27 cellular contexts compared by ENCODE assay signal in genomic region chr11:66986178-66986545, GRCh38. TPM values are rescaled to one million over a fixed set of nuclear protein-coding genes. Genes with fewer than 3 reads are reported as not detected.
A peak's percentile ranks its signal among the peaks of the same experiment; 100 is the strongest.
DNase-seq lines count a peak whose midpoint lies in the region; ATAC-seq and TF ChIP-seq lines count a peak whose summit lies in the region.
"Had no signal": no experiment of that assay in that cellular context is flagged by ENCODE, and none has a peak within 500 bp of the region (broad histone marks: within the 10 kb centered on the region; RNA-seq: fewer than 3 reads in every experiment).

No MANE protein-coding gene starts in this region.

- ATAC-seq in Right ventricle myocardium inferior = no peak
- ATAC-seq in body of pancreas = peak; percentile 64
- peak; percentile 69 to 84 (median 82) for ATAC-seq in right lobe of liver
- no peak for ATAC-seq in GM18858 (IDR thresholded peaks at IDR 0.05; ENCODE audit: unreplicated experiment)
- ATAC-seq: mucosa of descending colon had no signal

- H3K9me3 ChIP-seq in left ventricle myocardium inferior (replicated peaks) (no peaks in the 10 kb centered on the region), body of pancreas (no peaks in the 10 kb centered on the region), right lobe of liver (no peaks in the 10 kb centered on the region), tibial nerve (no peaks in the 10 kb centered on the region), trophoblast cell (ENCODE audit: insufficient read depth, low read depth, low read length) (no peaks in the 10 kb centered on the region)
- H3K9me3 ChIP-seq: Caco-2, lower lobe of right lung, mucosa of descending colon, SK-N-SH, testis, uterus had no signal

- no peak for TF ChIP-seq POLR2A in body of pancreas (IDR thresholded peaks at IDR 0.05)
- TF ChIP-seq POLR2A in right lobe of liver (IDR thresholded peaks at IDR 0.05) = no peak
- TF ChIP-seq POLR2A in tibial nerve (IDR thresholded peaks at IDR 0.05) = no peak

- no peaks in the 10 kb centered on the region for H3K79me1 ChIP-seq in trophoblast cell (ENCODE audit: low read length)

- H3K14ac ChIP-seq in trophoblast cell (ENCODE audit: low read length) = no peak overlapping the region

- H3K27me3 ChIP-seq in left ventricle myocardium inferior (ENCODE audit: low read depth) (no peaks in the 10 kb centered on the region), body of pancreas (no peaks in the 10 kb centered on the region), right lobe of liver (no peaks in the 10 kb centered on the region), tibial nerve (no peaks in the 10 kb centered on the region), trophoblast cell (ENCODE audit: insufficient read depth, low read length) (no peaks in the 10 kb centered on the region)
- H3K27me3 ChIP-seq: testis, uterus had no signal

- DNase-seq in left ventricle myocardium inferior = no peak
- no peak for DNase-seq in Right ventricle myocardium inferior (ENCODE audit: missing footprints)
- peak; percentile 40 to 59 (median 46) for DNase-seq in body of pancreas
- peak; percentile 57 to 80 (median 74) for DNase-seq in right lobe of liver
- DNase-seq in tibial nerve (ENCODE audit: low spot score in 2 of 2) = no peak
- no peak for DNase-seq in trophoblast cell
- no peak for DNase-seq in stimulated activated CD4-positive, alpha-beta T cell treated with anti-CD3 and anti-CD28 coated beads, Interleukin-4, amount 100 ng/mL, for 24 hours
- DNase-seq: activated effector memory CD4-positive, alpha-beta T cell treated with anti-CD3 and anti-CD28 coated beads, Interleukin-2, amount 50 U/mL, for 16 hours; activated T-cell treated with anti-CD3 and anti-CD28 coated beads for 4 hours; Caco-2; DMS79; GF-D8; HCEC 1CT; islet precursor cell; lower lobe of right lung; mucosa of descending colon; NCI-H1436; NCI-H2107; NCI-H446; SK-N-SH; stimulated activated naive CD4-positive, alpha-beta T cell treated with Interleukin-2 at 50 U/mL for 16 hours; T-helper 2 cell; testis; uterus had no signal

- H3K4me3 ChIP-seq in left ventricle myocardium inferior = no peak overlapping the region
- no peak overlapping the region for H3K4me3 ChIP-seq in body of pancreas
- no peak overlapping the region for H3K4me3 ChIP-seq in right lobe of liver
- H3K4me3 ChIP-seq in tibial nerve = no peak overlapping the region
- H3K4me3 ChIP-seq in trophoblast cell (ENCODE audit: low read depth, low read length) = no peak overlapping the region
- H3K4me3 ChIP-seq: lower lobe of right lung, mucosa of descending colon, testis, uterus had no signal

- no peak overlapping the region for H4K12ac ChIP-seq in trophoblast cell (ENCODE audit: low read depth, low read length)

- no peak for TF ChIP-seq CTCF in left ventricle myocardium inferior (IDR thresholded peaks at IDR 0.05; ENCODE audit: borderline replicate concordance)
- TF ChIP-seq CTCF in body of pancreas (IDR thresholded peaks at IDR 0.05) = no peak
- no peak for TF ChIP-seq CTCF in right lobe of liver (IDR thresholded peaks at IDR 0.05)
- no peak for TF ChIP-seq CTCF in tibial nerve (IDR thresholded peaks at IDR 0.05)

- no peak overlapping the region for H2AK5ac ChIP-seq in trophoblast cell (ENCODE audit: low read length)

- no peak overlapping the region for H2AFZ ChIP-seq in trophoblast cell (ENCODE audit: insufficient read depth, low read length, poor library complexity)

- H3K4me2 ChIP-seq in trophoblast cell (ENCODE audit: low read length) = no peak overlapping the region
- H3K4me2 ChIP-seq: KMS-11, SK-N-SH had no signal

- no peak overlapping the region for H2BK5ac ChIP-seq in trophoblast cell (ENCODE audit: low read depth, low read length, poor library complexity)

- no peaks in the 10 kb centered on the region for H3K36me3 ChIP-seq in left ventricle myocardium inferior
- H3K36me3 ChIP-seq in body of pancreas (replicated peaks in 1 of 2; ENCODE audit: insufficient read depth in 1 of 2, low read depth in 2 of 2) = no peaks in the 10 kb centered on the region
- no peaks in the 10 kb centered on the region for H3K36me3 ChIP-seq in right lobe of liver
- no peaks in the 10 kb centered on the region for H3K36me3 ChIP-seq in tibial nerve
- no peaks in the 10 kb centered on the region for H3K36me3 ChIP-seq in trophoblast cell (ENCODE audit: control insufficient read depth in 1 of 2, insufficient read depth in 2 of 2, low read length in 2 of 2)
- H3K36me3 ChIP-seq: lower lobe of right lung, uterus had no signal

- H3K27ac ChIP-seq in left ventricle myocardium inferior (replicated peaks) = peak overlapping the region; percentile 49
- peak overlapping the region in 3 of 4 donors; percentile 46 to 71 (median 61) for H3K27ac ChIP-seq in body of pancreas
- H3K27ac ChIP-seq in right lobe of liver = peak overlapping the region in 2 of 3 donors; percentile 20 to 26
- H3K27ac ChIP-seq in tibial nerve = no peak overlapping the region
- H3K27ac ChIP-seq in trophoblast cell (ENCODE audit: low read depth, low read length) = no peak overlapping the region
- H3K27ac ChIP-seq: KMS-11, lower lobe of right lung, testis, uterus had no signal

- H3K18ac ChIP-seq in trophoblast cell (ENCODE audit: low read length) = no peak overlapping the region

- intact Hi-C loops in left ventricle myocardium inferior (cut with micrococcal nuclease) (no loop called here), Right ventricle myocardium inferior (cut with DNase I) (no loop called here), body of pancreas (cut with DNase I) (no loop called here), right lobe of liver (cut with DNase I) (no loop called here)

- WGBS in body of pancreas, 2 donors = 73 to 79% methylated on average over 5 to 7 of the region's 7 CpGs
- WGBS in right lobe of liver (ENCODE audit: insufficient coverage, low coverage, low lambda C conversion rate, missing lambda C conversion rate) = 25% methylated on average over 1 of the region's 7 CpGs
- 89 to 99% methylated on average over 5 to 7 of the region's 7 CpGs for WGBS in tibial nerve, 2 donors
- WGBS in trophoblast cell (ENCODE audit: extremely low coverage, insufficient coverage, insufficient read length) = no CpG with 5 or more reads among the region's 7 CpGs

- H3K4ac ChIP-seq in trophoblast cell (ENCODE audit: low read depth, low read length) = no peak overlapping the region

- H4K91ac ChIP-seq in trophoblast cell (ENCODE audit: low read depth, low read length) = no peak overlapping the region

- no peak overlapping the region for H3K23ac ChIP-seq in trophoblast cell (ENCODE audit: low read length)

- H2BK120ac ChIP-seq in trophoblast cell (ENCODE audit: insufficient read depth, low read length, poor library complexity) = no peak overlapping the region

- H2BK12ac ChIP-seq in trophoblast cell (ENCODE audit: low read length) = no peak overlapping the region

- TF ChIP-seq EP300 in tibial nerve (IDR thresholded peaks at IDR 0.05) = no peak

- no peak overlapping the region for H4K8ac ChIP-seq in trophoblast cell (ENCODE audit: low read depth, low read length)

- peaks cover 53% of the 10 kb centered on the region for H3K4me1 ChIP-seq in left ventricle myocardium inferior
- peaks cover 30% of the 10 kb centered on the region for H3K4me1 ChIP-seq in body of pancreas
- peaks cover 0 to 20% (median 9%) of the 10 kb centered on the region in 4 donors for H3K4me1 ChIP-seq in right lobe of liver
- H3K4me1 ChIP-seq in tibial nerve = peaks cover 0 to 12% (median 3%) of the 10 kb centered on the region in 4 donors
- no peaks in the 10 kb centered on the region for H3K4me1 ChIP-seq in trophoblast cell (ENCODE audit: control insufficient read depth in 1 of 2, insufficient read depth in 2 of 2, low read length in 2 of 2)
- H3K4me1 ChIP-seq: Caco-2, uterus had no signal

- H3K9ac ChIP-seq in trophoblast cell (ENCODE audit: low read length) = no peak overlapping the region
- H3K9ac ChIP-seq: KMS-11, SK-N-SH had no signal

- no peaks in the 10 kb centered on the region for H3K79me2 ChIP-seq in trophoblast cell (ENCODE audit: control insufficient read depth, insufficient read depth, low read length, poor library complexity)

RNA-seq across cellular contexts. Expression of gene C11orf86, which starts 11.1 kb away (rescaled TPM):
- total RNA-seq in left ventricle myocardium inferior (not detected), Right ventricle myocardium inferior (not detected), body of pancreas (not detected), right lobe of liver (not detected), tibial nerve (not detected)
- not detected in 2 replicates for polyA plus RNA-seq in trophoblast cell (2013)
- total RNA-seq: Caco-2, chondrocyte, lower lobe of right lung, uterus had no signal

RNA-seq across cellular contexts. Expression of gene PC, which starts 28.0 kb away (rescaled TPM):
- total RNA-seq in left ventricle myocardium inferior = 10.3 TPM
- total RNA-seq in Right ventricle myocardium inferior = 7.5 TPM
- total RNA-seq in body of pancreas = 10 to 100 TPM; 12.2 to 81.7 TPM
- total RNA-seq in right lobe of liver = 100 to 1,000 TPM; 265 to 457 (median 317) TPM
- 100 to 1,000 TPM in 1 of 4 donors, 10 to 100 TPM in 3; 82.5 to 135 (median 90.2) TPM for total RNA-seq in tibial nerve
- polyA plus RNA-seq in trophoblast cell (2013) = 6.1 and 6.3 TPM in 2 replicates

RNA-seq across cellular contexts. Expression of gene SYT12, which starts 36.8 kb away (rescaled TPM):
- 0.05 TPM for total RNA-seq in left ventricle myocardium inferior
- 0.32 TPM for total RNA-seq in Right ventricle myocardium inferior
- total RNA-seq in body of pancreas = under 1 TPM in 1 of 2 donors, not detected in 1; 0.78 TPM
- 10 to 100 TPM in 4 of 6 experiments, 1 to 10 TPM in 2; 1.8 to 35.3 (median 14.2) TPM for total RNA-seq in right lobe of liver
- total RNA-seq in tibial nerve = 1 to 10 TPM in 1 of 4 donors, under 1 TPM in 2, not detected in 1; 0.20 to 2.4 (median 0.66) TPM
- 0.03 and 0.10 TPM in 2 replicates for polyA plus RNA-seq in trophoblast cell (2013)
- total RNA-seq: lower lobe of right lung had no signal

Comparison
In these comparisons a context has a peak if more than half of its experiments do, and no peak if none do; other contexts are left out.
1. DNase-seq: peak in body of pancreas (4 of 4) and right lobe of liver (3 of 3); none in left ventricle myocardium inferior (single experiment), Right ventricle myocardium inferior (single experiment), tibial nerve (0 of 2), trophoblast cell (0 of 2) and stimulated activated CD4-positive, alpha-beta T cell treated with anti-CD3 and anti-CD28 coated beads, Interleukin-4, amount 100 ng/mL, for 24 hours (single experiment).
2. H3K27ac ChIP-seq: peak in left ventricle myocardium inferior (single experiment), body of pancreas (3 of 4) and right lobe of liver (2 of 3); none in tibial nerve (0 of 4) and trophoblast cell (single experiment).
3. ATAC-seq: peak in body of pancreas (single experiment) and right lobe of liver (4 of 4); none in Right ventricle myocardium inferior (single experiment) and GM18858 (single experiment).